In genomic region chr3:154252759-154253638, GRCh38 we compare ENCODE assay signal across 8 cellular contexts.
DNase-seq lines count a peak whose midpoint lies in the region; ATAC-seq, FAIRE-seq and TF ChIP-seq lines count a peak whose summit lies in the region.

No MANE protein-coding gene starts in this region.

- no peaks in the 10 kb centered on the region for H3K27me3 ChIP-seq in mammary epithelial cell (ENCODE audit: insufficient read depth, low read length)

- H3K4me3 ChIP-seq in mammary epithelial cell (replicated peaks in 1 of 3; ENCODE audit: insufficient read depth in 1 of 3, low read depth in 2 of 3, low read length in 3 of 3), result no peak overlapping the region

- BruUV-seq in mammary epithelial cell (replicated peaks; lab: Mats Ljungman, UMichigan), result no TSS peak

- H3K27ac ChIP-seq in VCaP (0 out of 2 replicates have a peak overlapping the region, but pooled peaks have one; percentile 23), mammary epithelial cell (ENCODE audit: insufficient read depth, low read depth, low read length) (no peak overlapping the region)

- no peak overlapping the region for H3K9ac ChIP-seq in mammary epithelial cell (ENCODE audit: insufficient read depth, low read length)

- peak; percentile 82 for FAIRE-seq in islet of Langerhans (lab: Jason Lieb, UNC)

- intact Hi-C loops in mammary epithelial cell (cut with micrococcal nuclease), result loop anchor here (1.0 to 10.0 kb wide), 4 partner anchors 19 to 1228 kb away; no protein-coding TSS in a partner anchor

- CTCF ChIA-PET in mammary epithelial cell (lab: Charles Lee; ENCODE audit: low non-redundant PET), result interaction anchor here (0.5 to 1.2 kb wide), 3 partner anchors 132 to 330 kb away, joined by 3 to 5 read pairs (median 5); partner anchors contain the start of gene ARHGEF26

- peak; percentile 70 for DNase-seq in AG09319 (ENCODE audit: extremely low read depth, low read depth)
- DNase-seq in NCI-H2171 (lab: John Stamatoyannopoulos, UW), result peak; percentile 54
- peak; percentile 69 for DNase-seq in mammary epithelial cell
- peak; percentile 59 to 61 for DNase-seq in stimulated activated CD4-positive, alpha-beta T cell treated with anti-CD3 and anti-CD28 coated beads, Interleukin-15, amount 100 ng/mL, for 48 hours (ENCODE audit: low read depth in 2 of 2)

- peak; percentile 95 for TF ChIP-seq CTCF in AG09319 (IDR thresholded peaks at IDR 0.05; ENCODE audit: low read depth, low read length)
- TF ChIP-seq CTCF in VCaP (conservative IDR thresholded peaks at IDR 0.05), result peak; percentile 92
- TF ChIP-seq CTCF in mammary epithelial cell (conservative IDR thresholded peaks at IDR 0.05 in 1 of 2, IDR thresholded peaks at IDR 0.05 in 1 of 2; ENCODE audit: extremely low read depth in 1 of 2, insufficient read depth in 1 of 2, low read depth in 1 of 2, low read length in 2 of 2), result peak; percentile 92 to 96

- dilution Hi-C loops in mammary epithelial cell (cut with HindIII; ENCODE audit: low sequenced_read_pairs), result loop anchor here (25.0 kb wide), 1 partner anchor 166 kb away; no protein-coding TSS in a partner anchor

- no peaks in the 10 kb centered on the region for H3K4me1 ChIP-seq in mammary epithelial cell (ENCODE audit: insufficient read depth, low read length)

- 10% methylated on average over 11 of the region's 11 CpGs for WGBS in mammary epithelial cell (ENCODE audit: low coverage, missing lambda C conversion rate)

- H3K4me2 ChIP-seq in mammary epithelial cell (ENCODE audit: insufficient read depth, low read depth, low read length), result no peak overlapping the region

- no peaks in the 10 kb centered on the region for H4K20me1 ChIP-seq in mammary epithelial cell (ENCODE audit: insufficient read depth, low read length)

- H3K36me3 ChIP-seq in mammary epithelial cell (ENCODE audit: insufficient read depth, low read length), result peaks cover 3% of the 10 kb centered on the region

- H3K79me2 ChIP-seq in mammary epithelial cell (ENCODE audit: insufficient read depth, low read length), result no peaks in the 10 kb centered on the region

- no peaks in the 10 kb centered on the region for H3K9me3 ChIP-seq in mammary epithelial cell (replicated peaks; ENCODE audit: insufficient read depth, low read length)

- in situ Hi-C loops in mammary epithelial cell (cut with MboI; ENCODE audit: low sequenced_read_pairs in 2 of 2), result loop anchor here (5.0 kb wide), 1 partner anchor 156 kb away; no protein-coding TSS in a partner anchor

- peak overlapping the region; percentile 70 for H2AFZ ChIP-seq in mammary epithelial cell (ENCODE audit: low read depth, low read length)

- ATAC-seq in GM18907 (IDR thresholded peaks at IDR 0.05; ENCODE audit: unreplicated experiment), result peak; percentile 97
- peak; percentile 92 for ATAC-seq in HG03108 (IDR thresholded peaks at IDR 0.05; ENCODE audit: unreplicated experiment)
